ENCODE assay signal across 9 cellular contexts in the genomic region with DNA sequence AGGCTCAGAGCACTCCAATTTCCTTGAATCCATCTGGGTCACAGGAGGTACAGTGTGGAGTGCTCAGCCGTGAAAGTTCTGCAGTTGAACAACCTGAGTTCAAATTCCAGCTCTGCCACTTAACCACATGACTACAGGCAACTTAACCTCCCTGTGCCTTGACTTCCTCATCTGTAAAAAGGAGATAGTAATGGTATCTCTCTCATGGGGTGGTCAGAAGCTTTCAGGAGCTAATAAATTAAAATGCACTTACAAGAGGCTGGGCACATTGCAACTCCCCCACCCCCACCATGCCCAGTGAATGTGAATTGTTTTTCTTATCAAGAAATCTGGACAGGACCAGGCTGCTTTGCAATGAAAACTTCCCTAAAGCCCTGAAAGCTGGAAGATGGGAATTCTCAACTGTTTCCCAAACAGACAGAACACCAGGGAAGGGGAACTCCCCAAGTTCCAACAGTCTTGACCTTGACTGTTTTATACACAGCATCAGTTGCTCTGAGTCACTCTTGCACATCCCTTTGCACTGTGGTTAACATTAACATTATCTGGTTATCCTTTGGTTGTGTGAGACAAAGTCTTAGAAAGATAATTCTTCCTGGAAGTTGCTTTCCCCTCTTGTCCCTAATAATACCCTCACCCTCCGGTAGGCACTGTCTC.
DNase-seq lines count a peak whose midpoint lies in the region; ATAC-seq, FAIRE-seq and TF ChIP-seq lines count a peak whose summit lies in the region.
"Had no signal": no experiment of that assay in that cellular context is flagged by ENCODE, and none has a peak within 500 bp of the region (broad histone marks: within the 10 kb centered on the region; RNA-seq: fewer than 3 reads in every experiment).

No MANE protein-coding gene starts in this region.

- H3K4me1 Mint-ChIP-seq in activated CD8-positive, alpha-beta T cell treated with anti-CD3 and anti-CD28 coated beads, Interleukin-2, amount 10 ng/mL, durations not matched to agents 7 days and 5 days (ENCODE audit: low read depth): peaks cover 31% of the 10 kb centered on the region
- H3K4me1 Mint-ChIP-seq in stimulated activated naive B cell treated with anti-CD40 and anti-IgM and Interleukin-4, amounts not matched to agents 10 μg/mL and 1 μg/mL and 100 μg/mL, for 72 hours: peaks cover 13 to 18% of the 10 kb centered on the region in 2 donors

- POLR2A ChIA-PET in activated CD8-positive, alpha-beta T cell treated with anti-CD3 and anti-CD28 coated beads, Interleukin-2, amount 10 ng/mL, durations not matched to agents 7 days and 5 days (lab: Charles Lee): no interaction called here
- POLR2A ChIA-PET in RWPE1 (lab: Yijun Ruan, JAX; ENCODE audit: low non-redundant PET): no interaction called here

- H3K9me3 Mint-ChIP-seq in activated CD8-positive, alpha-beta T cell treated with anti-CD3 and anti-CD28 coated beads, Interleukin-2, amount 10 ng/mL, durations not matched to agents 7 days and 5 days (ENCODE audit: insufficient read depth): no peaks in the 10 kb centered on the region
- peaks cover 0 to 4% of the 10 kb centered on the region in 2 donors for H3K9me3 Mint-ChIP-seq in stimulated activated naive B cell treated with anti-CD40 and anti-IgM and Interleukin-4, amounts not matched to agents 10 μg/mL and 1 μg/mL and 100 μg/mL, for 72 hours

- no peak overlapping the region for H3K4me3 ChIP-seq in fibroblast of the aortic adventitia (ENCODE audit: low read depth, low read length)

- H3K27me3 Mint-ChIP-seq in activated CD8-positive, alpha-beta T cell treated with anti-CD3 and anti-CD28 coated beads, Interleukin-2, amount 10 ng/mL, durations not matched to agents 7 days and 5 days (ENCODE audit: low read depth): no peaks in the 10 kb centered on the region
- no peaks in the 10 kb centered on the region for H3K27me3 Mint-ChIP-seq in stimulated activated naive B cell treated with anti-CD40 and anti-IgM and Interleukin-4, amounts not matched to agents 10 μg/mL and 1 μg/mL and 100 μg/mL, for 72 hours

- peaks cover 13% of the 10 kb centered on the region for H3K36me3 Mint-ChIP-seq in activated CD8-positive, alpha-beta T cell treated with anti-CD3 and anti-CD28 coated beads, Interleukin-2, amount 10 ng/mL, durations not matched to agents 7 days and 5 days (ENCODE audit: low read depth)
- no peaks in the 10 kb centered on the region for H3K36me3 Mint-ChIP-seq in stimulated activated naive B cell treated with anti-CD40 and anti-IgM and Interleukin-4, amounts not matched to agents 10 μg/mL and 1 μg/mL and 100 μg/mL, for 72 hours

- H3K27ac ChIP-seq in RWPE1: no peak overlapping the region

- H3K27ac Mint-ChIP-seq in activated CD8-positive, alpha-beta T cell treated with anti-CD3 and anti-CD28 coated beads, Interleukin-2, amount 10 ng/mL, durations not matched to agents 7 days and 5 days: peak overlapping the region; percentile 58
- no peak overlapping the region for H3K27ac Mint-ChIP-seq in stimulated activated naive B cell treated with anti-CD40 and anti-IgM and Interleukin-4, amounts not matched to agents 10 μg/mL and 1 μg/mL and 100 μg/mL, for 72 hours

- ATAC-seq in activated CD8-positive, alpha-beta T cell treated with anti-CD3 and anti-CD28 coated beads, Interleukin-2, amount 10 ng/mL, durations not matched to agents 7 days and 5 days: peak; percentile 65
- ATAC-seq in stimulated activated naive B cell treated with anti-CD40 and anti-IgM and Interleukin-4, amounts not matched to agents 10 μg/mL and 1 μg/mL and 100 μg/mL, for 72 hours (replicated peaks): peak; percentile 61 to 70

- TF ChIP-seq POLR2A in GM12891 (IDR thresholded peaks at IDR 0.05; ENCODE audit: low read depth, low read length): no peak

- FAIRE-seq in GM12891 (lab: Jason Lieb, UNC): peak; percentile 40
- FAIRE-seq: kidney had no signal

- CTCF ChIA-PET in activated CD8-positive, alpha-beta T cell treated with anti-CD3 and anti-CD28 coated beads, Interleukin-2, amount 10 ng/mL, durations not matched to agents 7 days and 5 days (lab: Charles Lee): interaction anchor here (1.0 to 1.5 kb wide), 4 partner anchors 10 to 94 kb away, joined by 3 to 9 read pairs (median 4); no protein-coding TSS in a partner anchor
- CTCF ChIA-PET in RWPE1 (lab: Yijun Ruan, JAX): interaction anchor here (0.7 kb wide), 1 partner anchor 401 kb away, joined by 3 read pairs; no protein-coding TSS in a partner anchor

- DNase-seq in GM12891 (ENCODE audit: insufficient read length, low spot score): no peak
- no peak for DNase-seq in activated CD8-positive, alpha-beta T cell treated with anti-CD3 and anti-CD28 coated beads, Interleukin-2, amount 10 ng/mL, durations not matched to agents 7 days and 5 days
- DNase-seq in fibroblast of the aortic adventitia (ENCODE audit: low read depth): peak; percentile 64
- DNase-seq in stimulated activated naive B cell treated with anti-CD40 and anti-IgM and Interleukin-4, amounts not matched to agents 10 μg/mL and 1 μg/mL and 100 μg/mL, for 72 hours: no peak
- no peak for DNase-seq in NCI-H1092 (lab: John Stamatoyannopoulos, UW)
- no peak for DNase-seq in Kasumi-1 (lab: John Stamatoyannopoulos, UW)
- DNase-seq in RWPE1 (ENCODE audit: low spot score): no peak
- no peak for DNase-seq in midbrain (lab: John Stamatoyannopoulos, UW)
- DNase-seq: kidney had no signal

- TF ChIP-seq CTCF in fibroblast of the aortic adventitia (IDR thresholded peaks at IDR 0.05; ENCODE audit: insufficient read depth, low read length) (no peak), RWPE1 (conservative IDR thresholded peaks at IDR 0.05; ENCODE audit: low read depth) (no peak)

- H3K4me3 Mint-ChIP-seq in activated CD8-positive, alpha-beta T cell treated with anti-CD3 and anti-CD28 coated beads, Interleukin-2, amount 10 ng/mL, durations not matched to agents 7 days and 5 days: no peak overlapping the region
- no peak overlapping the region for H3K4me3 Mint-ChIP-seq in stimulated activated naive B cell treated with anti-CD40 and anti-IgM and Interleukin-4, amounts not matched to agents 10 μg/mL and 1 μg/mL and 100 μg/mL, for 72 hours

TF ChIP-seq in GM12891, 5 proteins besides CTCF, POLR2A, EP300 and RAD21:
- TF ChIP-seq POLR2AphosphoS5 (IDR thresholded peaks at IDR 0.05; ENCODE audit: low read depth, low read length) (no peak), POU2F2 (IDR thresholded peaks at IDR 0.05; ENCODE audit: low read depth, low read length) (no peak), TAF1 (IDR thresholded peaks at IDR 0.05; ENCODE audit: low read depth, low read length) (no peak), PAX5 (IDR thresholded peaks at IDR 0.05; ENCODE audit: insufficient read depth, low read length, severe bottlenecking) (no peak), SPI1 (IDR thresholded peaks at IDR 0.05; ENCODE audit: low read depth, low read length) (no peak)
